36 cellular contexts compared by ENCODE assay signal in the genomic region with DNA sequence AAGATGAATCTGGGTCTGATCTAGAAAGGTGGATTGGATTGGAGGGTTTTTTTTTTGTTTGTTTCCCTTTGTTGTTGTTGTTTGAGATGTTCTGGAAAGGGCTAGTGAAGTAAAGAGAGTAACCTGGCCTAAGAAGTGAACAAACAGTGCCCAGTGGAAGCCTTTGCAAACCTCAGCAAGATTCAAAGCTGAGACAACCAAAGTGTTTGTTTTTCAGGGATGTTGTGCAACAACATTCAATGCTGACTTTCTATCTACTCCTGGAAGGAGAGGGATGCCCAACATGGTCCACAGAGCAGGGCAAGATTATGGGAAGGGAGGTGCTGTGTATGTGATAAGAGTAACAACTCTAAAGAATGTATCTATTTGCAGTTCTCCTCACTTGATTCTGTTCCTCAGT. TPM values are rescaled to one million over a fixed set of nuclear protein-coding genes. Genes with fewer than 3 reads are reported as not detected.
"Had no signal": no experiment of that assay in that cellular context is flagged by ENCODE, and none has a peak within 500 bp of the region (broad histone marks: within the 10 kb centered on the region; RNA-seq: fewer than 3 reads in every experiment).

No MANE protein-coding gene starts in this region.

- H3K27me3 ChIP-seq: adrenal gland, body of pancreas, esophagus squamous epithelium, gastroesophageal sphincter had no signal

- H3K27ac ChIP-seq: adrenal gland, body of pancreas, esophagus squamous epithelium, gastroesophageal sphincter, heart right ventricle, WERI-Rb-1 had no signal

- H3K4me3 ChIP-seq: adrenal gland, body of pancreas, esophagus squamous epithelium, gastroesophageal sphincter, heart right ventricle had no signal

- DNase-seq: activated B cell treated with CpG ODN at 0.5 μM for 24 hours; activated CD4-positive, alpha-beta T cell treated with anti-CD3 and anti-CD28 coated beads for 48 hours; activated CD4-positive, alpha-beta T cell treated with anti-CD3 and anti-CD28 coated beads, Interleukin-2, amount 50 U/mL, for 1 hour; activated CD4-positive, alpha-beta T cell treated with anti-CD3 and anti-CD28 coated beads, Interleukin-2, amount 50 U/mL, for 48 hours; activated CD8-positive, alpha-beta memory T cell treated with anti-CD3 and anti-CD28 coated beads for 24 hours; activated CD8-positive, alpha-beta T cell treated with anti-CD3 and anti-CD28 coated beads for 36 hours; activated effector memory CD4-positive, alpha-beta T cell treated with anti-CD3 and anti-CD28 coated beads, Interleukin-2, amount 50 U/mL, for 16 hours; activated naive CD4-positive, alpha-beta T cell treated with anti-CD3 and anti-CD28 coated beads for 36 hours; activated naive CD8-positive, alpha-beta T cell treated with anti-CD3 and anti-CD28 coated beads for 36 hours; activated naive CD8-positive, alpha-beta T cell treated with anti-CD3 and anti-CD28 coated beads, Interleukin-2, amount 50 U/mL, for 24 hours; activated T-cell treated with anti-CD3 and anti-CD28 coated beads, Interleukin-2, amount 50 U/mL, for 1 hour; activated T-cell treated with anti-CD3 and anti-CD28 coated beads, Interleukin-2, amount 50 U/mL, for 48 hours; adrenal gland; amygdala; aorta; body of pancreas; caudate nucleus; cortex of kidney; dermis blood vessel endothelial cell; effector CD4-positive, alpha-beta T cell; effector memory CD8-positive, alpha-beta T cell; erythroblast; esophagus squamous epithelium; foreskin melanocyte; heart right ventricle; T-helper 17 cell; T1000; WERI-Rb-1 had no signal

- H3K4me1 ChIP-seq: adrenal gland, esophagus squamous epithelium, gastroesophageal sphincter, heart right ventricle had no signal

- ATAC-seq: activated CD4-positive, CD25-positive, alpha-beta regulatory T cell treated with anti-CD3 and anti-CD28 coated beads, Interleukin-2, amount 50 U/mL, for 24 hours; activated CD8-positive, alpha-beta T cell treated with anti-CD3 and anti-CD28 coated beads for 36 hours; activated naive CD8-positive, alpha-beta T cell treated with anti-CD3 and anti-CD28 coated beads, Interleukin-2, amount 50 U/mL, for 24 hours; body of pancreas; effector memory CD8-positive, alpha-beta T cell; gastroesophageal sphincter; heart right ventricle; T-helper 17 cell had no signal

- H3K36me3 ChIP-seq: adrenal gland, esophagus squamous epithelium, gastroesophageal sphincter, heart right ventricle, WERI-Rb-1 had no signal

- H3K9me3 ChIP-seq: adrenal gland, body of pancreas, esophagus squamous epithelium, gastroesophageal sphincter, heart right ventricle had no signal

- FAIRE-seq: colon had no signal

RNA-seq across cellular contexts. Expression of a gene that starts 11.3 kb away (rescaled TPM):
- total RNA-seq: activated T-helper 1 cell treated with anti-CD3 and anti-CD28 coated beads, Interleukin-12 subunit alpha, Interleukin-12 subunit beta, Interleukin-2, Interleukin-4 antibody, amounts not matched to agents 30 ng/mL and 10 ng/mL and 1 ng/mL, durations not matched to agents 14 hours and 24 hours and 36 hours; activated T-helper 2 cell treated with anti-CD3 and anti-CD28 coated beads, Interferon-gamma antibody, Interleukin-2, Interleukin-4, amounts not matched to agents 10 μg/mL and 5 μg/mL and 100 μg/mL, durations not matched to agents 14 hours and 24 hours and 36 hours; dermis blood vessel endothelial cell; fibroblast of lung had no signal

RNA-seq across cellular contexts. Expression of a gene that starts 40.3 kb away (rescaled TPM):
- total RNA-seq: activated B cell treated with CpG ODN at 0.5 μM for 24 hours; activated CD8-positive, alpha-beta T cell treated with anti-CD3 and anti-CD28 coated beads for 36 hours; activated naive CD4-positive, alpha-beta T cell treated with anti-CD3 and anti-CD28 coated beads for 36 hours; activated naive CD8-positive, alpha-beta T cell treated with anti-CD3 and anti-CD28 coated beads for 36 hours; activated T-helper 1 cell treated with anti-CD3 and anti-CD28 coated beads, Interleukin-12 subunit alpha, Interleukin-12 subunit beta, Interleukin-2, Interleukin-4 antibody, amounts not matched to agents 30 ng/mL and 10 ng/mL and 1 ng/mL, durations not matched to agents 14 hours and 24 hours and 36 hours; activated T-helper 2 cell treated with anti-CD3 and anti-CD28 coated beads, Interferon-gamma antibody, Interleukin-2, Interleukin-4, amounts not matched to agents 10 μg/mL and 5 μg/mL and 100 μg/mL, durations not matched to agents 14 hours and 24 hours and 36 hours; dermis blood vessel endothelial cell; fibroblast of lung; fibroblast of villous mesenchyme; glomerular endothelial cell; T-helper 17 cell had no signal
